In genomic region chr2:27086090-27086721, GRCh38 we compare ENCODE assay signal across 1 cellular context.
TF ChIP-seq lines count a peak whose summit lies in the region.

No MANE protein-coding gene starts in this region.

TF ChIP-seq in GM12878, 131 proteins besides CTCF, POLR2A, EP300 and RAD21 (continues in another document):
- peak; percentile 50 for TF ChIP-seq USF2 (IDR thresholded peaks at IDR 0.05; ENCODE audit: borderline replicate concordance, low read depth, low read length)
- TF ChIP-seq HDAC2 (IDR thresholded peaks at IDR 0.05) = no peak
- TF ChIP-seq TAF1 (IDR thresholded peaks at IDR 0.05; ENCODE audit: borderline replicate concordance, low read depth, low read length) = peak; percentile 43; the same call in 1 of the 2 replicates
- TF ChIP-seq YY1 (IDR thresholded peaks at IDR 0.05; ENCODE audit: low read depth, low read length) = peak; percentile 78
- TF ChIP-seq IRF4 (IDR thresholded peaks at IDR 0.05; ENCODE audit: low read depth, low read length) = 0 out of 2 replicates have a peak, but pooled peaks have one; percentile 22
- peak; percentile 83 for TF ChIP-seq MXI1 (IDR thresholded peaks at IDR 0.05; ENCODE audit: low read depth, low read length)
- TF ChIP-seq CREM (IDR thresholded peaks at IDR 0.05; ENCODE audit: low read depth) = peak; percentile 59; the same call in 1 of the 2 replicates
- peak; percentile 54 for TF ChIP-seq HCFC1 (IDR thresholded peaks at IDR 0.05; ENCODE audit: low read length)
- 0 out of 4 replicates have a peak, but pooled peaks of 1 of the 2 experiments have one; percentile 23 for TF ChIP-seq SRF (IDR thresholded peaks at IDR 0.05; ENCODE audit: low read depth in 2 of 2, low read length in 2 of 2)
- TF ChIP-seq E2F8 (IDR thresholded peaks at IDR 0.05; ENCODE audit: low read depth, partially characterized antibody) = peak; percentile 66
- peak; percentile 46; the same call in 1 of the 2 replicates for TF ChIP-seq POLR2AphosphoS5 (IDR thresholded peaks at IDR 0.05; ENCODE audit: low read length)
- TF ChIP-seq ZNF592 (IDR thresholded peaks at IDR 0.05) = peak; percentile 80
- peak; percentile 94 for TF ChIP-seq BACH1 (IDR thresholded peaks at IDR 0.05; ENCODE audit: borderline replicate concordance)
- no peak for TF ChIP-seq CHD2 (IDR thresholded peaks at IDR 0.05; ENCODE audit: borderline replicate concordance, low read depth, low read length)
- peak; percentile 40; the same call in 1 of the 2 replicates for TF ChIP-seq PAX5 (IDR thresholded peaks at IDR 0.05; ENCODE audit: borderline replicate concordance, low read depth, low read length)
- peak; percentile 44; the same call in 1 of the 3 replicates for TF ChIP-seq POU2F2 (IDR thresholded peaks at IDR 0.05; ENCODE audit: borderline replicate concordance, low read depth, low read length)
- TF ChIP-seq USF1 (IDR thresholded peaks at IDR 0.05; ENCODE audit: borderline replicate concordance, extremely low read length, insufficient read depth, low read depth, low read length) = peak; percentile 85
- no peak for TF ChIP-seq TARDBP (IDR thresholded peaks at IDR 0.05; ENCODE audit: borderline replicate concordance)
- peak; percentile 30 for TF ChIP-seq MEF2B (IDR thresholded peaks at IDR 0.05; ENCODE audit: partially characterized antibody, poor library complexity, severe bottlenecking)
- no peak for TF ChIP-seq NR2F1 (conservative IDR thresholded peaks at IDR 0.05)
- TF ChIP-seq RUNX3 (IDR thresholded peaks at IDR 0.05; ENCODE audit: low read length) = peak; percentile 43; the same call in 1 of the 2 replicates
- 0 out of 2 replicates have a peak, but pooled peaks have one; percentile 53 for TF ChIP-seq ZNF207 (IDR thresholded peaks at IDR 0.05; ENCODE audit: borderline replicate concordance)
- peak in 1 of 2 experiments; percentile 58; a peak in 1 of 3 replicates for TF ChIP-seq EGR1 (IDR thresholded peaks at IDR 0.05; ENCODE audit: borderline replicate concordance in 1 of 2, low read depth in 2 of 2, low read length in 2 of 2)
- peak; percentile 60; the same call in 1 of the 2 replicates for TF ChIP-seq ZNF24 (IDR thresholded peaks at IDR 0.05)
- TF ChIP-seq IKZF1 (conservative IDR thresholded peaks at IDR 0.05) = peak; percentile 41; the same call in 1 of the 2 replicates
- TF ChIP-seq ASH2L (IDR thresholded peaks at IDR 0.05; ENCODE audit: borderline replicate concordance, low read depth) = no peak
- TF ChIP-seq CBX5 (IDR thresholded peaks at IDR 0.05; ENCODE audit: low read depth) = peak; percentile 16; the same call in 1 of the 2 replicates
- TF ChIP-seq ATF2 (IDR thresholded peaks at IDR 0.05; ENCODE audit: low read length) = no peak
- TF ChIP-seq RB1 (IDR thresholded peaks at IDR 0.05; ENCODE audit: borderline replicate concordance) = peak; percentile 97; the same call in 1 of the 2 replicates
- peak; percentile 65 for TF ChIP-seq SP1 (IDR thresholded peaks at IDR 0.05; ENCODE audit: low read depth, low read length)
- TF ChIP-seq MEF2A (IDR thresholded peaks at IDR 0.05; ENCODE audit: insufficient read depth, low read depth, low read length) = 0 out of 2 replicates have a peak, but pooled peaks have one; percentile 54
- TF ChIP-seq DPF2 (IDR thresholded peaks at IDR 0.05) = peak; percentile 19; the same call in 1 of the 2 replicates
- peak; percentile 84 for TF ChIP-seq CREB1 (IDR thresholded peaks at IDR 0.05; ENCODE audit: low read depth)
- peak; percentile 61; the same call in 1 of the 2 replicates for TF ChIP-seq ATF3 (IDR thresholded peaks at IDR 0.05; ENCODE audit: borderline replicate concordance, extremely low read depth, low read depth, low read length)
- TF ChIP-seq GATAD2B (conservative IDR thresholded peaks at IDR 0.05; ENCODE audit: low read depth) = peak; percentile 24
- TF ChIP-seq REST (IDR thresholded peaks at IDR 0.05; ENCODE audit: low read depth, low read length) = 0 out of 2 replicates have a peak, but pooled peaks have one; percentile 15
- TF ChIP-seq E2F4 (IDR thresholded peaks at IDR 0.05; ENCODE audit: low read depth, low read length) = peak; percentile 85
- peak; percentile 95 for TF ChIP-seq MAX (IDR thresholded peaks at IDR 0.05; ENCODE audit: low read depth, low read length)
- TF ChIP-seq HSF1 (IDR thresholded peaks at IDR 0.05; ENCODE audit: low read depth, low read length) = no peak
- no peak for TF ChIP-seq NR2C2 (IDR thresholded peaks at IDR 0.05; ENCODE audit: borderline replicate concordance, control insufficient read depth, insufficient read length, low read depth)
- peak; percentile 98 to 100 for TF ChIP-seq BHLHE40 (IDR thresholded peaks at IDR 0.05; ENCODE audit: borderline replicate concordance in 1 of 2, low read depth in 2 of 2, low read length in 1 of 2)
- TF ChIP-seq ZSCAN29 (IDR thresholded peaks at IDR 0.05) = peak; percentile 54; the same call in 1 of the 2 replicates
